ENCODE assay signal across 8 cellular contexts in the genomic region with DNA sequence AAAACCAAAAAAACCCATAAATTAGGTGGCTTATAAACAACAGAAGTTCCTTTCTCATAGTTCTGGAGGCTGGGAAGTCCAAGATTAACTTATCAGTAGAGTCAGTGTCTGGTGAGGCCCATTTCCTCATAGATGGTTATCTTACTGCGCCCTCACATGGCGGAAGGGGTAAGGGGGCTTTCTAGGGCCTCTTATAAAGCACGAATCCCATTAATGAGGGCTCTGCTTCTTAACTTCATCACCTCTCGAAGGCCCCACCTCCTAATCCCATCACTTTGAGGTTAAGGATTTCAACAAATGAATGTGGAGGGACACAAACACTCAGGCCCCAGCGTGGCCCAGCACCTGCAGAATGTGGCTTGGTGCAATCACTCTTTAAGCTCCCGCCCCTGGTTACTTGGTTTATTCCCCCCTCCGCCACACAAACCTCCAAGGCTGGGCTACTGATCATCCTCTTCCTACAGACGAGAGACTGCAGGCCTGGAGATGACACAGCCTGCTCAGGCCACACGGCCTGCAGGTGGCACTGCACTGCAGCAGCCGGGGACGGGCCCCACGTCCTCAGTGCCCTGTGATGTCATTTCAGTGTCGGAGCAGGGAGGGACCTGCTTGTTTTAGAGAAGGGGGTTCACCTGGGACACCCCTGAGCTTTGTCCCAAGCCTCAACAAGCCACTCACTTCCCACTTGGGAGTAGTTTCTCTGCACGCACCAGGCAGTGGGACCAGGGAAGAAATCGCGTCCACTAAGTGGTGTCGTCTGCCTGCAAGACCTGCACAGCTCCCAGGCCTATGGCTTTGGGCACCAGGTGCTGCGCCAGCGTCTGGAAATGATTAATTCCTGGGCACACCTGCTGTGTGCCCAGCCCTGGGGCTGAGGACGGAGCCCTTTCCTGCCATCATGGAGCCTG.
DNase-seq lines count a peak whose midpoint lies in the region; ATAC-seq and TF ChIP-seq lines count a peak whose summit lies in the region.
"Not testable (repeated sequence)": the region's sequence is repeated elsewhere in the genome, so short reads cannot be mapped to it uniquely, and the experiment has no call there.

No MANE protein-coding gene starts in this region.

- intact Hi-C loops in left cardiac atrium (cut with DNase I); testis (cut with DNase I; ENCODE audit: low total_unique reads): not testable (repeated sequence)

- not testable (repeated sequence) for H3K4me2 ChIP-seq in parathyroid adenoma (ENCODE audit: low read length)

- H3K79me2 ChIP-seq in parathyroid adenoma = not testable (repeated sequence)

- H3K4me3 ChIP-seq in WERI-Rb-1 (ENCODE audit: low read depth, low read length); astrocyte of the cerebellum (ENCODE audit: low read depth, low read length); parathyroid adenoma (ENCODE audit: low read depth, low read length); testis: not testable (repeated sequence)

- not testable (repeated sequence) for H3K36me3 ChIP-seq in WERI-Rb-1; parathyroid adenoma (ENCODE audit: control insufficient read depth, insufficient read depth, low read length); testis (ENCODE audit: low read depth, missing control alignments)

- H3K27me3 ChIP-seq in WERI-Rb-1 (ENCODE audit: insufficient read depth, low read depth, severe bottlenecking); parathyroid adenoma (ENCODE audit: control insufficient read depth, insufficient read depth, low read length); testis: not testable (repeated sequence)

- not testable (repeated sequence) for H3K27ac ChIP-seq in WERI-Rb-1, parathyroid adenoma, testis

- in situ Hi-C loops in astrocyte of the cerebellum (cut with HindIII; ENCODE audit: low sequenced_read_pairs) = not testable (repeated sequence)

- TF ChIP-seq POLR2A in testis (IDR thresholded peaks at IDR 0.05) = not testable (repeated sequence)

- H3K9ac ChIP-seq in parathyroid adenoma = not testable (repeated sequence)

- peak; percentile 64 for DNase-seq in Daoy (ENCODE audit: low read depth)
- peak; percentile 24 to 64 for DNase-seq in NCI-H526 (lab: John Stamatoyannopoulos, UW)
- DNase-seq in WERI-Rb-1 = peak; percentile 78
- not testable (repeated sequence) for DNase-seq in astrocyte of the cerebellum (ENCODE audit: low read depth)
- DNase-seq in left cardiac atrium = peak; percentile 69
- peak; percentile 73 for DNase-seq in testis

- peak; percentile 71 for ATAC-seq in HG03565 (IDR thresholded peaks at IDR 0.05; ENCODE audit: unreplicated experiment)
- ATAC-seq in left cardiac atrium = peak; percentile 78 to 88

- WGBS in testis, 2 donors = 79 to 81% methylated on average over 11 to 13 of the region's 20 CpGs

- H3K9me3 ChIP-seq in WERI-Rb-1 (ENCODE audit: severe bottlenecking); parathyroid adenoma (ENCODE audit: control insufficient read depth, low read length); testis: not testable (repeated sequence)

- not testable (repeated sequence) for H3K4me1 ChIP-seq in parathyroid adenoma, testis

- H2AFZ ChIP-seq in parathyroid adenoma = not testable (repeated sequence)

- peak; percentile 64 for TF ChIP-seq CTCF in WERI-Rb-1 (IDR thresholded peaks at IDR 0.05; ENCODE audit: low read depth, low read length)
- TF ChIP-seq CTCF in astrocyte of the cerebellum (IDR thresholded peaks at IDR 0.05; ENCODE audit: low read depth, low read length, missing control alignments) = peak; percentile 3
- peak; percentile 54 for TF ChIP-seq CTCF in parathyroid adenoma (IDR thresholded peaks at IDR 0.05)
- peak in 2 of 3 experiments; percentile 14 to 39 for TF ChIP-seq CTCF in testis (IDR thresholded peaks at IDR 0.05)

Comparison
In these comparisons a context has a peak if more than half of its experiments do, and no peak if none do; other contexts are left out.
1. CTCF ChIP-seq: peak in every context shown above with its lines; median percentile 64 in WERI-Rb-1; 54 in parathyroid adenoma; 26 in testis; 3 in astrocyte of the cerebellum.